9 cellular contexts compared by ENCODE assay signal in genomic region chr18:61006687-61007224, GRCh38.
"Had no signal": no experiment of that assay in that cellular context is flagged by ENCODE, and none has a peak within 500 bp of the region (broad histone marks: within the 10 kb centered on the region; RNA-seq: fewer than 3 reads in every experiment).

No MANE protein-coding gene starts in this region.

- H3K4me3 Mint-ChIP-seq: HFFc6, IgD-negative memory B cell had no signal

- H3K27ac ChIP-seq: HL-60 had no signal

- H3K36me3 Mint-ChIP-seq: IgD-negative memory B cell had no signal

- DNase-seq: GOT3, H7, HFFc6, KBM-7 had no signal

- H3K27ac Mint-ChIP-seq: HFFc6, IgD-negative memory B cell had no signal

- H3K36me3 ChIP-seq: HAP-1 had no signal

- FAIRE-seq: HepG2 had no signal

- H3K9me3 ChIP-seq: HAP-1 had no signal

- H3K27me3 Mint-ChIP-seq: IgD-negative memory B cell had no signal

- ATAC-seq: HCT116, HepG2 had no signal

- H3K4me1 ChIP-seq: HAP-1 had no signal

- H3K4me1 Mint-ChIP-seq: IgD-negative memory B cell had no signal

- H3K4me3 ChIP-seq: HAP-1 had no signal
